In genomic region chr6:157584036-157584435, GRCh38 we compare ENCODE assay signal across 31 cellular contexts.
"Had no signal": no experiment of that assay in that cellular context is flagged by ENCODE, and none has a peak within 500 bp of the region (broad histone marks: within the 10 kb centered on the region; RNA-seq: fewer than 3 reads in every experiment).

No MANE protein-coding gene starts in this region.

- H3K4me3 ChIP-seq: ascending aorta, breast epithelium, cardiac muscle cell, coronary artery, dorsolateral prefrontal cortex, gastrocnemius medialis had no signal

- H3K9me3 ChIP-seq: ascending aorta, gastrocnemius medialis had no signal

- H3K27ac Mint-ChIP-seq: activated B cell treated with CpG ODN at 0.5 μM for 24 hours; activated CD4-positive, alpha-beta memory T cell treated with anti-CD3 and anti-CD28 coated beads, Interleukin-2, amount 10 ng/mL, durations not matched to agents 7 days and 5 days; activated naive CD4-positive, alpha-beta T cell treated with anti-CD3 and anti-CD28 coated beads, Interleukin-2, amount 10 ng/mL, durations not matched to agents 7 days and 5 days; activated naive CD4-positive, alpha-beta T cell treated with anti-CD3 and anti-CD28 coated beads, Interleukin-2, amount 50 U/mL, for 72 hours; brain; dendritic cell treated with granulocyte-macrophage colony-stimulating factor and Interleukin-4, amounts not matched to agents 40 ng/mL and 50 ng/mL, for 4 days; endodermal cell; T-helper 17 cell; T-helper 2 cell treated with Interferon-gamma antibody and Interleukin-4, amounts not matched to agents 5 μg/mL and 100 μg/mL, for 36 hours had no signal

- H3K36me3 ChIP-seq: ascending aorta, breast epithelium, cardiac muscle cell, gastrocnemius medialis, WERI-Rb-1 had no signal

- H3K27me3 Mint-ChIP-seq: activated B cell treated with CpG ODN at 0.5 μM for 24 hours; activated naive CD8-positive, alpha-beta T cell treated with anti-CD3 and anti-CD28 coated beads, Interleukin-2, amount 10 ng/mL, durations not matched to agents 7 days and 5 days; dendritic cell treated with granulocyte-macrophage colony-stimulating factor and Interleukin-4, amounts not matched to agents 40 ng/mL and 50 ng/mL, for 4 days; T-helper 17 cell had no signal

- H3K27me3 ChIP-seq: ascending aorta, breast epithelium, cardiac muscle cell, dorsolateral prefrontal cortex, gastrocnemius medialis had no signal

- DNase-seq: activated B cell treated with CpG ODN at 0.5 μM for 24 hours; activated CD4-positive, alpha-beta memory T cell treated with anti-CD3 and anti-CD28 coated beads, Interleukin-2, amount 10 ng/mL, durations not matched to agents 7 days and 5 days; activated CD4-positive, alpha-beta T cell treated with anti-CD3 and anti-CD28 coated beads for 48 hours; activated CD4-positive, alpha-beta T cell treated with anti-CD3 and anti-CD28 coated beads, Interleukin-2, amount 50 U/mL, for 4 hours; activated CD8-positive, alpha-beta memory T cell treated with anti-CD3 and anti-CD28 coated beads, Interleukin-2, amount 50 U/mL, for 4 hours; activated gamma-delta T cell; activated naive CD4-positive, alpha-beta T cell; activated naive CD4-positive, alpha-beta T cell treated with anti-CD3 and anti-CD28 coated beads, Interleukin-2, amount 10 ng/mL, durations not matched to agents 7 days and 5 days; activated naive CD8-positive, alpha-beta T cell treated with anti-CD3 and anti-CD28 coated beads, Interleukin-2, amount 10 ng/mL, durations not matched to agents 7 days and 5 days; activated T-cell treated with anti-CD3 and anti-CD28 coated beads, Interleukin-2, amount 50 U/mL, for 1 hour; activated T-cell treated with anti-CD3 and anti-CD28 coated beads, Interleukin-2, amount 50 U/mL, for 48 hours; central memory CD4-positive, alpha-beta T cell; cerebellar nuclear complex; dorsolateral prefrontal cortex; effector memory CD4-positive, alpha-beta T cell; endodermal cell; foreskin fibroblast; gastrocnemius medialis; glutamatergic neuron; T-helper 1 cell; T-helper 17 cell; T1000; WERI-Rb-1 had no signal

- H3K36me3 Mint-ChIP-seq: brain had no signal

- H3K27ac ChIP-seq: ascending aorta, breast epithelium, cardiac muscle cell, coronary artery, dorsolateral prefrontal cortex, gastrocnemius medialis, WERI-Rb-1 had no signal

- H3K4me1 Mint-ChIP-seq: activated CD4-positive, alpha-beta memory T cell treated with anti-CD3 and anti-CD28 coated beads, Interleukin-2, amount 10 ng/mL, durations not matched to agents 7 days and 5 days; brain; T-helper 17 cell had no signal

- H3K4me3 Mint-ChIP-seq: activated B cell treated with CpG ODN at 0.5 μM for 24 hours; activated CD4-positive, alpha-beta memory T cell treated with anti-CD3 and anti-CD28 coated beads, Interleukin-2, amount 10 ng/mL, durations not matched to agents 7 days and 5 days; activated naive CD4-positive, alpha-beta T cell treated with anti-CD3 and anti-CD28 coated beads, Interleukin-2, amount 10 ng/mL, durations not matched to agents 7 days and 5 days; activated naive CD8-positive, alpha-beta T cell treated with anti-CD3 and anti-CD28 coated beads, Interleukin-2, amount 10 ng/mL, durations not matched to agents 7 days and 5 days; brain; dendritic cell treated with granulocyte-macrophage colony-stimulating factor and Interleukin-4, amounts not matched to agents 40 ng/mL and 50 ng/mL, for 4 days; endodermal cell; T-helper 2 cell treated with Interferon-gamma antibody and Interleukin-4, amounts not matched to agents 5 μg/mL and 100 μg/mL, for 36 hours had no signal

- H3K4me1 ChIP-seq: ascending aorta, breast epithelium, gastrocnemius medialis had no signal
